ENCODE assay signal across 11 cellular contexts in genomic region chr16:67268136-67268579, GRCh38. TPM values are rescaled to one million over a fixed set of nuclear protein-coding genes. Genes with fewer than 3 reads are reported as not detected.
DNase-seq lines count a peak whose midpoint lies in the region; ATAC-seq and TF ChIP-seq lines count a peak whose summit lies in the region.
"Had no signal": no experiment of that assay in that cellular context is flagged by ENCODE, and none has a peak within 500 bp of the region (broad histone marks: within the 10 kb centered on the region; RNA-seq: fewer than 3 reads in every experiment).

No MANE protein-coding gene starts in this region.

- WGBS in hepatocyte (ENCODE audit: low lambda C conversion rate, missing lambda C conversion rate): 33% methylated on average over 5 of the region's 5 CpGs

- H3K36me3 ChIP-seq in ACC112 (ENCODE audit: insufficient read depth, low read length) (no peaks in the 10 kb centered on the region), hepatocyte (replicated peaks; ENCODE audit: insufficient read depth, low read depth) (no peaks in the 10 kb centered on the region)
- H3K36me3 ChIP-seq: transverse colon had no signal

- TF ChIP-seq CTCF in astrocyte of the cerebellum (IDR thresholded peaks at IDR 0.05; ENCODE audit: low read depth, low read length, missing control alignments) (no peak), hepatocyte (IDR thresholded peaks at IDR 0.05; ENCODE audit: poor library complexity) (no peak)

- H3K9me2 ChIP-seq in hepatocyte (replicated peaks; ENCODE audit: insufficient read depth): no peaks in the 10 kb centered on the region

- no peaks in the 10 kb centered on the region for H3K9me3 ChIP-seq in hepatocyte (ENCODE audit: low read depth)
- H3K9me3 ChIP-seq: transverse colon had no signal

- H3K79me2 ChIP-seq in ACC112 (ENCODE audit: control insufficient read depth, insufficient read depth, low read length, unreplicated experiment): no peaks in the 10 kb centered on the region
- H3K79me2 ChIP-seq in hepatocyte: no peaks in the 10 kb centered on the region

- no peak overlapping the region for H3K4me2 ChIP-seq in hepatocyte

- H3K27me3 ChIP-seq in ACC112 (ENCODE audit: insufficient read depth, low read length) (no peaks in the 10 kb centered on the region), hepatocyte (no peaks in the 10 kb centered on the region)

- ATAC-seq in GM19023 (IDR thresholded peaks at IDR 0.05; ENCODE audit: unreplicated experiment): no peak
- no peak for ATAC-seq in HG02642 (IDR thresholded peaks at IDR 0.05; ENCODE audit: poor library complexity, unreplicated experiment)

- DNase-seq in HUDEP-2 (lab: John Stamatoyannopoulos, UW; ENCODE audit: unreplicated experiment in 76 of 76) (peak in 74 of 76 experiments; percentile 34 to 99 (median 92)), astrocyte of the cerebellum (ENCODE audit: low read depth) (peak; percentile 61), hepatocyte (ENCODE audit: low spot score) (peak; percentile 86), NCI-H2171 (lab: John Stamatoyannopoulos, UW) (no peak)
- no peak for DNase-seq in activated naive CD4-positive, alpha-beta T cell (lab: John Stamatoyannopoulos, UW)
- DNase-seq: AML-193, transverse colon had no signal

- H4K20me1 ChIP-seq in hepatocyte (ENCODE audit: insufficient read depth, poor library complexity, severe bottlenecking): no peaks in the 10 kb centered on the region

- peaks cover 26% of the 10 kb centered on the region for H3K4me1 ChIP-seq in ACC112 (ENCODE audit: control insufficient read depth, insufficient read depth, low read length, unreplicated experiment)
- H3K4me1 ChIP-seq in hepatocyte (ENCODE audit: insufficient read depth): no peaks in the 10 kb centered on the region
- H3K4me1 ChIP-seq: transverse colon had no signal

- H2AFZ ChIP-seq in ACC112 (ENCODE audit: low read length, unreplicated experiment) (no peak overlapping the region), hepatocyte (no peak overlapping the region)

- peak overlapping the region; percentile 73 for H3K27ac ChIP-seq in ACC112 (ENCODE audit: low read depth, low read length)
- peak overlapping the region; percentile 20 for H3K27ac ChIP-seq in hepatocyte
- H3K27ac ChIP-seq: transverse colon had no signal

- in situ Hi-C loops in astrocyte of the cerebellum (cut with HindIII; ENCODE audit: low sequenced_read_pairs): loop anchor here (10.0 kb wide), 1 partner anchor 177 kb away; no protein-coding TSS in a partner anchor

- H3K4me3 ChIP-seq in ACC112 (ENCODE audit: low read depth, low read length) (no peak overlapping the region), astrocyte of the cerebellum (ENCODE audit: low read depth, low read length) (no peak overlapping the region), hepatocyte (no peak overlapping the region)
- H3K4me3 ChIP-seq: transverse colon had no signal

RNA-seq across cellular contexts. Expression of gene PLEKHG4, which starts 11.2 kb away (rescaled TPM):
- 3.4 and 3.6 TPM in 2 replicates for total RNA-seq in hepatocyte
- polyA plus RNA-seq in hepatocyte: 3.0 and 5.5 TPM in 2 replicates

RNA-seq across cellular contexts. Expression of gene SLC9A5, which starts 19.4 kb away (rescaled TPM):
- 0.36 and 1.4 TPM in 2 replicates for total RNA-seq in hepatocyte
- 1.5 and 2.7 TPM in 2 replicates for polyA plus RNA-seq in hepatocyte

RNA-seq across cellular contexts. Expression of gene FHOD1, which starts 20.9 kb away (rescaled TPM):
- total RNA-seq in hepatocyte: 4.1 and 10.0 TPM in 2 replicates
- polyA plus RNA-seq in hepatocyte: 17.2 and 20.9 TPM in 2 replicates

RNA-seq across cellular contexts. Expression of gene TMEM208, which starts 41.2 kb away (rescaled TPM):
- total RNA-seq in hepatocyte: 47.5 and 53.2 TPM in 2 replicates
- 160 and 181 TPM in 2 replicates for polyA plus RNA-seq in hepatocyte

RNA-seq across cellular contexts. Expression of gene KCTD19, which starts 58.4 kb away (rescaled TPM):
- total RNA-seq in hepatocyte: not detected in 2 replicates
- not detected in 2 replicates for polyA plus RNA-seq in hepatocyte
- total RNA-seq: mesenteric fat pad, transverse colon had no signal

Comparison
In these comparisons a context has a peak if more than half of its experiments do, and no peak if none do; other contexts are left out.
1. DNase-seq: peak in HUDEP-2 (74 of 76), astrocyte of the cerebellum (single experiment) and hepatocyte (single experiment); none in activated naive CD4-positive, alpha-beta T cell (0 of 4) and NCI-H2171 (single experiment).